In genomic region chr7:142811154-142811737, GRCh38 we compare ENCODE assay signal across 9 cellular contexts. TPM values are rescaled to one million over a fixed set of nuclear protein-coding genes. Genes with fewer than 3 reads are reported as not detected.
DNase-seq lines count a peak whose midpoint lies in the region; ATAC-seq and TF ChIP-seq lines count a peak whose summit lies in the region.
"Had no signal": no experiment of that assay in that cellular context is flagged by ENCODE, and none has a peak within 500 bp of the region (broad histone marks: within the 10 kb centered on the region; RNA-seq: fewer than 3 reads in every experiment).

No MANE protein-coding gene starts in this region.

- intact Hi-C loops in esophagus squamous epithelium (cut with DNase I) = no loop called here

- ATAC-seq in T-helper 17 cell = peak; percentile 5
- ATAC-seq in HG03342 (IDR thresholded peaks at IDR 0.05; ENCODE audit: unreplicated experiment) = no peak
- ATAC-seq in HG03097 (IDR thresholded peaks at IDR 0.05; ENCODE audit: low FRiP score, unreplicated experiment) = no peak

- peaks cover 92% of the 10 kb centered on the region for H3K4me1 Mint-ChIP-seq in activated naive CD4-positive, alpha-beta T cell treated with anti-CD3 and anti-CD28 coated beads, Interleukin-2, amount 50 U/mL, for 24 hours
- H3K4me1 Mint-ChIP-seq in T-helper 17 cell (peaks cover 83% of the 10 kb centered on the region), neural progenitor cell (peaks cover 4% of the 10 kb centered on the region)

- H3K27me3 ChIP-seq in esophagus squamous epithelium (peaks cover 0 to 50% (median 0%) of the 10 kb centered on the region in 4 donors), neural progenitor cell (no peaks in the 10 kb centered on the region)

- H3K79me2 ChIP-seq in neural progenitor cell (ENCODE audit: low read depth) = no peaks in the 10 kb centered on the region

- TF ChIP-seq POLR2A in esophagus squamous epithelium (IDR thresholded peaks at IDR 0.05) = no peak

- H3K36me3 Mint-ChIP-seq in activated naive CD4-positive, alpha-beta T cell treated with anti-CD3 and anti-CD28 coated beads, Interleukin-2, amount 50 U/mL, for 24 hours = peaks cover 2% of the 10 kb centered on the region
- peaks cover 2% of the 10 kb centered on the region for H3K36me3 Mint-ChIP-seq in T-helper 17 cell (ENCODE audit: low read depth)
- H3K36me3 Mint-ChIP-seq in neural progenitor cell = no peaks in the 10 kb centered on the region

- no peaks in the 10 kb centered on the region for H3K27me3 Mint-ChIP-seq in activated naive CD4-positive, alpha-beta T cell treated with anti-CD3 and anti-CD28 coated beads, Interleukin-2, amount 50 U/mL, for 24 hours
- no peaks in the 10 kb centered on the region for H3K27me3 Mint-ChIP-seq in T-helper 17 cell
- peaks cover 5% of the 10 kb centered on the region for H3K27me3 Mint-ChIP-seq in neural progenitor cell (ENCODE audit: insufficient read depth, low read depth)

- peak overlapping the region; percentile 81 for H3K4me3 Mint-ChIP-seq in activated naive CD4-positive, alpha-beta T cell treated with anti-CD3 and anti-CD28 coated beads, Interleukin-2, amount 50 U/mL, for 24 hours
- H3K4me3 Mint-ChIP-seq in T-helper 17 cell (peak overlapping the region; percentile 91), neural progenitor cell (no peak overlapping the region)

- H3K9ac ChIP-seq in neural progenitor cell = no peak overlapping the region

- H3F3A ChIP-seq in neural progenitor cell (ENCODE audit: low read depth) = no peaks in the 10 kb centered on the region

- DNase-seq in activated naive CD4-positive, alpha-beta T cell treated with anti-CD3 and anti-CD28 coated beads, Interleukin-2, amount 50 U/mL, for 16 hours = no peak
- DNase-seq in LHCN-M2 (ENCODE audit: low read depth) = peak; percentile 63
- DNase-seq in T-helper 17 cell = no peak
- DNase-seq in esophagus squamous epithelium (lab: John Stamatoyannopoulos, UW) = no peak
- DNase-seq in neural progenitor cell (ENCODE audit: low spot score) = peak; percentile 82

- no peak overlapping the region for H3K4me2 ChIP-seq in neural progenitor cell

- H3K4me1 ChIP-seq in esophagus squamous epithelium (peaks cover 0 to 4% (median 0%) of the 10 kb centered on the region in 3 donors), neural progenitor cell (no peaks in the 10 kb centered on the region)

- H3K9me3 ChIP-seq in T-helper 17 cell (ENCODE audit: control insufficient read depth, low read length, poor library complexity, severe bottlenecking) (no peaks in the 10 kb centered on the region), esophagus squamous epithelium (no peaks in the 10 kb centered on the region), neural progenitor cell (ENCODE audit: low read depth) (no peaks in the 10 kb centered on the region)

- H3K4me3 ChIP-seq in esophagus squamous epithelium (no peak overlapping the region), neural progenitor cell (no peak overlapping the region)

- H2AFZ ChIP-seq in neural progenitor cell (replicated peaks) = no peak overlapping the region

- peak overlapping the region; percentile 93 for H3K27ac Mint-ChIP-seq in activated naive CD4-positive, alpha-beta T cell treated with anti-CD3 and anti-CD28 coated beads, Interleukin-2, amount 50 U/mL, for 24 hours
- H3K27ac Mint-ChIP-seq in T-helper 17 cell (peak overlapping the region; percentile 100), neural progenitor cell (no peak overlapping the region)

- WGBS in esophagus squamous epithelium, 2 donors = 20 to 26% methylated on average over 6 of the region's 6 CpGs

- no peaks in the 10 kb centered on the region for H4K20me1 ChIP-seq in neural progenitor cell (ENCODE audit: low read depth)

- no peak overlapping the region for H3K27ac ChIP-seq in esophagus squamous epithelium
- H3K27ac ChIP-seq in neural progenitor cell = no peak overlapping the region
- H3K27ac ChIP-seq: epithelial cell of prostate had no signal

- no peaks in the 10 kb centered on the region for H3K9me3 Mint-ChIP-seq in activated naive CD4-positive, alpha-beta T cell treated with anti-CD3 and anti-CD28 coated beads, Interleukin-2, amount 50 U/mL, for 24 hours
- H3K9me3 Mint-ChIP-seq in neural progenitor cell = no peaks in the 10 kb centered on the region

- TF ChIP-seq CTCF in esophagus squamous epithelium (IDR thresholded peaks at IDR 0.05) = peak; percentile 30 to 61 (median 48)
- peak; percentile 82 for TF ChIP-seq CTCF in neural progenitor cell (IDR thresholded peaks at IDR 0.05)

- H3K36me3 ChIP-seq in esophagus squamous epithelium (no peaks in the 10 kb centered on the region), neural progenitor cell (no peaks in the 10 kb centered on the region)

RNA-seq across cellular contexts. Expression of gene PRSS2, which starts 40.5 kb away (rescaled TPM):
- total RNA-seq in LHCN-M2 (2014; rRNA removed) (not detected in 2 replicates), T-helper 17 cell (not detected), esophagus squamous epithelium (not detected), neural progenitor cell (ENCODE audit: low replicate concordance) (not detected in 2 replicates)
- not detected for polyA plus RNA-seq in LHCN-M2 (2012)

RNA-seq across cellular contexts. Expression of gene EPHB6, which starts 43.6 kb away (rescaled TPM):
- total RNA-seq in LHCN-M2 (2014; rRNA removed) = 0.32 and 0.69 TPM in 2 replicates
- polyA plus RNA-seq in LHCN-M2 (2012) = 1.8 TPM
- total RNA-seq in T-helper 17 cell = 10 to 100 TPM; 52.3 to 59.9 TPM
- total RNA-seq in esophagus squamous epithelium = 10 to 100 TPM; 15.2 to 40.4 (median 26.1) TPM
- total RNA-seq in neural progenitor cell (ENCODE audit: low replicate concordance) = 4.8 and 14.2 TPM in 2 replicates

Comparison
In these comparisons a context has a peak if more than half of its experiments do, and no peak if none do; other contexts are left out.
1. DNase-seq: peak in LHCN-M2 (single experiment) and neural progenitor cell (single experiment); none in activated naive CD4-positive, alpha-beta T cell treated with anti-CD3 and anti-CD28 coated beads, Interleukin-2, amount 50 U/mL, for 16 hours (single experiment), T-helper 17 cell (0 of 3) and esophagus squamous epithelium (single experiment).